Comparison of ENCODE assay signal across 1 cellular context in genomic region chr4:185080545-185080944, GRCh38.
TF ChIP-seq lines count a peak whose summit lies in the region.

No MANE protein-coding gene starts in this region.

TF ChIP-seq in GM23338, 12 proteins besides CTCF, POLR2A, EP300 and RAD21 (continued from another document):
- TF ChIP-seq ZNF462 (CRISPR knock-in tag; IDR thresholded peaks at IDR 0.05): no peak
